Comparison of ENCODE assay signal across 18 cellular contexts in genomic region chr5:81519217-81519905, GRCh38.
"Had no signal": no experiment of that assay in that cellular context is flagged by ENCODE, and none has a peak within 500 bp of the region (broad histone marks: within the 10 kb centered on the region; RNA-seq: fewer than 3 reads in every experiment).

No MANE protein-coding gene starts in this region.

- ATAC-seq: activated CD4-positive, CD25-positive, alpha-beta regulatory T cell treated with anti-CD3 and anti-CD28 coated beads, Interleukin-2, amount 50 U/mL, for 24 hours; activated CD8-positive, alpha-beta T cell treated with anti-CD3 and anti-CD28 coated beads for 36 hours; gastroesophageal sphincter; heart right ventricle; left colon; sciatic nerve; stimulated activated memory B cell treated with anti-CD40 and anti-IgM and Interleukin-4, amounts not matched to agents 10 μg/mL and 1 μg/mL and 100 μg/mL, for 72 hours had no signal

- H3K27me3 ChIP-seq: gastroesophageal sphincter, heart right ventricle, vagina had no signal

- H3K9me3 ChIP-seq: gastroesophageal sphincter, heart right ventricle, vagina had no signal

- H3K4me1 ChIP-seq: vagina had no signal

- H3K36me3 ChIP-seq: gastroesophageal sphincter, heart right ventricle, vagina had no signal

- DNase-seq: activated CD4-positive, alpha-beta T cell treated with anti-CD3 and anti-CD28 coated beads, Interleukin-2, amount 10 ng/mL, durations not matched to agents 24 days and 14 days; activated CD8-positive, alpha-beta T cell treated with anti-CD3 and anti-CD28 coated beads for 36 hours; activated gamma-delta T cell treated with Interleukin-2 at 50 U/mL for 16 hours; aorta; heart right ventricle; left colon; occipital lobe; stimulated activated CD4-positive, alpha-beta T cell treated with anti-CD3 and anti-CD28 coated beads, Interleukin-15, amount 100 ng/mL, for 24 hours; trophoblast cell had no signal

- H3K4me3 ChIP-seq: gastroesophageal sphincter, heart right ventricle, smooth muscle cell, vagina had no signal

- FAIRE-seq: keratinocyte had no signal

- H3K27ac ChIP-seq: epithelial cell of prostate, gastroesophageal sphincter, heart right ventricle, vagina, VCaP had no signal
